ENCODE assay signal across 14 cellular contexts in the genomic region with DNA sequence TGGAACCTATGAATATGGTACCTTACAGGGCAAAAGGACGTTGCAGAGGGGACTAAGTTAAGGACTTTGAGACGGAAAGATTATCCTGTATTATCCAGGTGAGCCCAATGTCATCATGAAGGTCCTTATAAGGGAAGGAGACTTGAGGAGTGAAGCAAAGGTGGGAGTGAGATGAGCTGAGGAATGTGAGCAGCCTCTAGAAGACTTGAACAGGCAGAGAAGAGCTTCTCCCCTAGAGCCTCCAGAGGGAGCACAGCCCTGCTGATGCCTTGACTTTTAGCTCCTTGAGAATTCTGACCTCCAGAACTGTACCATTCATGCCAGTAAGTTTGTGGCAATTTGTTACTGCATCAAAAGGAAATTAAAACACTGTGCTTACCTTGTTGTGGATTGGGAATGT. TPM values are rescaled to one million over a fixed set of nuclear protein-coding genes. Genes with fewer than 3 reads are reported as not detected.
DNase-seq lines count a peak whose midpoint lies in the region; ATAC-seq and TF ChIP-seq lines count a peak whose summit lies in the region.
"Had no signal": no experiment of that assay in that cellular context is flagged by ENCODE, and none has a peak within 500 bp of the region (broad histone marks: within the 10 kb centered on the region; RNA-seq: fewer than 3 reads in every experiment).

No MANE protein-coding gene starts in this region.

- peaks cover 19% of the 10 kb centered on the region for H3K36me3 Mint-ChIP-seq in WTC11

- peaks cover 19% of the 10 kb centered on the region for H3K9me3 Mint-ChIP-seq in WTC11

- H3K27me3 ChIP-seq in HL-60 (ENCODE audit: insufficient read depth, poor library complexity, severe bottlenecking) (peaks cover 7% of the 10 kb centered on the region), kidney epithelial cell (ENCODE audit: control insufficient read depth, insufficient read depth, low read length) (peaks cover 3% of the 10 kb centered on the region)
- H3K27me3 ChIP-seq: upper lobe of left lung had no signal

- no peak overlapping the region for H3K27ac ChIP-seq in HL-60 (replicated peaks)
- H3K27ac ChIP-seq: upper lobe of left lung had no signal

- no peak overlapping the region for H3K4me3 ChIP-seq in HL-60 (replicated peaks; ENCODE audit: insufficient read depth, low read length)
- no peak overlapping the region for H3K4me3 ChIP-seq in kidney epithelial cell (ENCODE audit: low read depth, low read length)
- H3K4me3 ChIP-seq: upper lobe of left lung had no signal

- peaks cover 24% of the 10 kb centered on the region for H3K27me3 Mint-ChIP-seq in WTC11 (ENCODE audit: low read depth)

- no peak overlapping the region for H3K27ac Mint-ChIP-seq in WTC11

- CTCF ChIA-PET in WTC11 (lab: Charles Lee), result interaction anchor here (0.5 to 4.3 kb wide), 27 partner anchors 9 to 382 kb away, joined by 3 to 75 read pairs (median 5); partner anchors contain the start of genes NEUROD4 and PPP1R1A

- peaks cover 20% of the 10 kb centered on the region for H3K4me1 Mint-ChIP-seq in WTC11

- H3K36me3 ChIP-seq in kidney epithelial cell (ENCODE audit: control insufficient read depth, insufficient read depth, low read length), result no peaks in the 10 kb centered on the region
- H3K36me3 ChIP-seq: upper lobe of left lung had no signal

- H3K4me3 Mint-ChIP-seq in WTC11, result no peak overlapping the region

- peak; percentile 99 for ATAC-seq in WTC11
- ATAC-seq in GM18498 (IDR thresholded peaks at IDR 0.05; ENCODE audit: unreplicated experiment), result no peak
- ATAC-seq in Right ventricle myocardium inferior, result no peak
- ATAC-seq in GM19463 (IDR thresholded peaks at IDR 0.05; ENCODE audit: unreplicated experiment), result no peak

- intact Hi-C loops in Right ventricle myocardium inferior (cut with DNase I), result no loop called here

- POLR2A ChIA-PET in WTC11 (lab: Charles Lee), result interaction anchor here (0.5 to 1.0 kb wide), 2 partner anchors 10 to 45 kb away, joined by 3 to 4 read pairs; no protein-coding TSS in a partner anchor

- TF ChIP-seq CTCF in HL-60 (IDR thresholded peaks at IDR 0.05; ENCODE audit: insufficient read depth, low read length), result peak; percentile 8
- TF ChIP-seq CTCF in WTC11 (IDR thresholded peaks at IDR 0.05), result no peak
- peak; percentile 32 for TF ChIP-seq CTCF in kidney epithelial cell (IDR thresholded peaks at IDR 0.05; ENCODE audit: insufficient read depth, low read length, poor library complexity, severe bottlenecking)

- DNase-seq in EH (ENCODE audit: low read depth) (peak; percentile 4), HL-60 (ENCODE audit: low read depth in 1 of 2, low spot score in 1 of 2) (no peak), WTC11 (ENCODE audit: low spot score) (peak; percentile 40), kidney epithelial cell (ENCODE audit: low read depth) (no peak), amniotic stem cell (lab: John Stamatoyannopoulos, UW) (no peak), Right ventricle myocardium inferior (ENCODE audit: missing footprints) (no peak)
- DNase-seq: activated CD4-positive, alpha-beta T cell treated with anti-CD3 and anti-CD28 coated beads, Interleukin-2, amount 50 U/mL, for 4 hours; activated naive CD4-positive, alpha-beta T cell treated with Interleukin-2 at 50 U/mL for 16 hours; NCI-H345; retina; upper lobe of left lung had no signal

TF ChIP-seq in WTC11, 78 proteins besides CTCF, POLR2A, EP300 and RAD21:
- TF ChIP-seq GABPB1 (CRISPR knock-in tag; IDR thresholded peaks at IDR 0.05) (no peak), ZNF416 (CRISPR knock-in tag; IDR thresholded peaks at IDR 0.05) (no peak), GTF2I (CRISPR knock-in tag; conservative IDR thresholded peaks at IDR 0.05) (no peak), TEAD1 (CRISPR knock-in tag; IDR thresholded peaks at IDR 0.05) (no peak), RELA (CRISPR knock-in tag; IDR thresholded peaks at IDR 0.05; ENCODE audit: borderline replicate concordance) (no peak), ERG (CRISPR knock-in tag; IDR thresholded peaks at IDR 0.05) (no peak), SMAD4 (CRISPR knock-in tag; IDR thresholded peaks at IDR 0.05) (no peak), NR3C1 (CRISPR knock-in tag; conservative IDR thresholded peaks at IDR 0.05; ENCODE audit: low read depth) (no peak), ZNF232 (CRISPR knock-in tag; IDR thresholded peaks at IDR 0.05) (no peak), MXD4 (CRISPR knock-in tag; IDR thresholded peaks at IDR 0.05; ENCODE audit: borderline replicate concordance) (no peak)
- TF ChIP-seq, protein P1, sequence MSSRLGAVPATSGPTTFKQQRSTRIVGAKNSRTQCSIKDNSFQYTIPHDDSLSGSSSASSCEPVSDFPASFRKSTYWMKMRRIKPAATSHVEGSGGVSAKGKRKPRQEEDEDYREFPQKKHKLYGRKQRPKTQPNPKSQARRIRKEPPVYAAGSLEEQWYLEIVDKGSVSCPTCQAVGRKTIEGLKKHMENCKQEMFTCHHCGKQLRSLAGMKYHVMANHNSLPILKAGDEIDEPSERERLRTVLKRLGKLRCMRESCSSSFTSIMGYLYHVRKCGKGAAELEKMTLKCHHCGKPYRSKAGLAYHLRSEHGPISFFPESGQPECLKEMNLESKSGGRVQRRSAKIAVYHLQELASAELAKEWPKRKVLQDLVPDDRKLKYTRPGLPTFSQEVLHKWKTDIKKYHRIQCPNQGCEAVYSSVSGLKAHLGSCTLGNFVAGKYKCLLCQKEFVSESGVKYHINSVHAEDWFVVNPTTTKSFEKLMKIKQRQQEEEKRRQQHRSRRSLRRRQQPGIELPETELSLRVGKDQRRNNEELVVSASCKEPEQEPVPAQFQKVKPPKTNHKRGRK (CRISPR knock-in tag; IDR thresholded peaks at IDR 0.05; ENCODE audit: borderline replicate concordance), result no peak

RNA-seq across cellular contexts. Expression of gene DCD, which starts 41.8 kb away (rescaled TPM):
- not detected in 3 replicates for total RNA-seq in WTC11 (2021)
- not detected in 2 replicates for total RNA-seq in kidney epithelial cell
- total RNA-seq in Right ventricle myocardium inferior, result not detected
- total RNA-seq: glomerular endothelial cell, upper lobe of left lung had no signal

RNA-seq across cellular contexts. Expression of gene LACRT, which starts 55.3 kb away (rescaled TPM):
- not detected in 3 replicates for total RNA-seq in WTC11 (2021)
- total RNA-seq in kidney epithelial cell, result not detected in 2 replicates
- not detected for total RNA-seq in Right ventricle myocardium inferior
- total RNA-seq: glomerular endothelial cell, upper lobe of left lung had no signal

Comparison
In these comparisons a context has a peak if more than half of its experiments do, and no peak if none do; other contexts are left out.
1. DNase-seq: peak in EH (single experiment) and WTC11 (single experiment); none in HL-60 (0 of 2), kidney epithelial cell (single experiment), amniotic stem cell (single experiment) and Right ventricle myocardium inferior (single experiment).